8 cellular contexts compared by ENCODE assay signal in the genomic region with DNA sequence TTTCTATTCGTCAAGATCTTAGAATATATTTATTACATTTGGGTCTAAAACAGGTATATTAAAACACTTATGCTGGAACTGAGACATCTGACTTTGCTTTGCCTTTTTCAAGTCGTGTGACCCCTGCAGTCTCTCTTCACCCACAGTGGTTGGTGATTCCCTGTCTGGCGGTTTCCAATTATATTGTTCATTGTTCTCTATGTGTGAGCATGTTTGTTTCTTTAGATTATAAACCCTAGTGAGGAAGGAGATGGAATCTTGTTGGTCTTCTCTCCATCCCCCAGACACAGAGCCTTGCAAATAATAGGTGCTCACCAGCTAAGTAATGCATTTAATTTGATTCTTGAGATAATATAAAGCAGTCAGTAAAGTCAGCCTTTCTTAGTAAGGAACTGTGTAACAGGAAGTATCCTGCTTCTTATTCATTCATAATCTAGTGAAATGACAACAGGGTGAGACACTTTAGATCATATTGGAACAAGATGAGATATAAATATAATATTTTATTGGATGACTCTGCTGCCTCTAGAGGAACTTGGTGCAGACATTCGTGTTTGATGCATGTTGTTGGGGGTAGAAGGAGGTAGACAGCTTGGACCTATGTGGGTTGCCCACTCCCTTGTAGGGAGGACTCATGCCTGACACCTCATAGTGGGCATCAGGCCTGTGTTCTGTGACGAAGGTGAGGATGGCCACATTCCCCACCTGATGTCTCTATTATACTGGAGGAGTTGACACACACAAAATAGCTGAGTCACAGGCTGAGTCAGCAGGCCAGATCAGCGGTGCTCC.
DNase-seq lines count a peak whose midpoint lies in the region; ATAC-seq, FAIRE-seq and TF ChIP-seq lines count a peak whose summit lies in the region.

No MANE protein-coding gene starts in this region.

- H3K9me3 Mint-ChIP-seq in progenitor cell of endocrine pancreas (ENCODE audit: low read depth), result no peaks in the 10 kb centered on the region

- peaks cover 4% of the 10 kb centered on the region for H3K4me1 Mint-ChIP-seq in progenitor cell of endocrine pancreas (ENCODE audit: low read depth)

- FAIRE-seq in bronchial epithelial cell (lab: Jason Lieb, UNC), result no peak

- TF ChIP-seq CTCF in LNCaP clone FGC (IDR thresholded peaks at IDR 0.05; ENCODE audit: control insufficient read depth, extremely low read depth, insufficient read depth) (no peak), bronchial epithelial cell (IDR thresholded peaks at IDR 0.05; ENCODE audit: insufficient read depth, low read length, severe bottlenecking) (no peak), progenitor cell of endocrine pancreas (IDR thresholded peaks at IDR 0.05; ENCODE audit: unreplicated experiment) (no peak)

- DNase-seq in EL (peak; percentile 84), LNCaP clone FGC (ENCODE audit: low read depth) (peak; percentile 27), bronchial epithelial cell (ENCODE audit: low read depth) (peak; percentile 91), non-pigmented ciliary epithelial cell (ENCODE audit: low read depth) (peak; percentile 55), progenitor cell of endocrine pancreas (ENCODE audit: low spot score, unreplicated experiment) (no peak)

- no peaks in the 10 kb centered on the region for H3K36me3 Mint-ChIP-seq in progenitor cell of endocrine pancreas (ENCODE audit: insufficient read depth)

- no peaks in the 10 kb centered on the region for H3K36me3 ChIP-seq in bronchial epithelial cell (ENCODE audit: control insufficient read depth, insufficient read depth, low read length)

- no peaks in the 10 kb centered on the region for H3K27me3 Mint-ChIP-seq in progenitor cell of endocrine pancreas

- no peaks in the 10 kb centered on the region for H3K27me3 ChIP-seq in bronchial epithelial cell (ENCODE audit: control insufficient read depth, insufficient read depth, low read length)

- no peak overlapping the region for H3K27ac Mint-ChIP-seq in progenitor cell of endocrine pancreas

- ATAC-seq in GM21367 (IDR thresholded peaks at IDR 0.05; ENCODE audit: unreplicated experiment), result no peak
- no peak for ATAC-seq in GM18498 (IDR thresholded peaks at IDR 0.05; ENCODE audit: unreplicated experiment)
- no peak for ATAC-seq in HG02870 (IDR thresholded peaks at IDR 0.05; ENCODE audit: unreplicated experiment)

- no peak overlapping the region for H3K4me3 Mint-ChIP-seq in progenitor cell of endocrine pancreas (ENCODE audit: low read depth)

- no peak overlapping the region for H3K4me3 ChIP-seq in LNCaP clone FGC (ENCODE audit: low read depth, low read length)
- H3K4me3 ChIP-seq in bronchial epithelial cell (ENCODE audit: low read depth, low read length), result no peak overlapping the region
